8 cellular contexts compared by ENCODE assay signal in the genomic region with DNA sequence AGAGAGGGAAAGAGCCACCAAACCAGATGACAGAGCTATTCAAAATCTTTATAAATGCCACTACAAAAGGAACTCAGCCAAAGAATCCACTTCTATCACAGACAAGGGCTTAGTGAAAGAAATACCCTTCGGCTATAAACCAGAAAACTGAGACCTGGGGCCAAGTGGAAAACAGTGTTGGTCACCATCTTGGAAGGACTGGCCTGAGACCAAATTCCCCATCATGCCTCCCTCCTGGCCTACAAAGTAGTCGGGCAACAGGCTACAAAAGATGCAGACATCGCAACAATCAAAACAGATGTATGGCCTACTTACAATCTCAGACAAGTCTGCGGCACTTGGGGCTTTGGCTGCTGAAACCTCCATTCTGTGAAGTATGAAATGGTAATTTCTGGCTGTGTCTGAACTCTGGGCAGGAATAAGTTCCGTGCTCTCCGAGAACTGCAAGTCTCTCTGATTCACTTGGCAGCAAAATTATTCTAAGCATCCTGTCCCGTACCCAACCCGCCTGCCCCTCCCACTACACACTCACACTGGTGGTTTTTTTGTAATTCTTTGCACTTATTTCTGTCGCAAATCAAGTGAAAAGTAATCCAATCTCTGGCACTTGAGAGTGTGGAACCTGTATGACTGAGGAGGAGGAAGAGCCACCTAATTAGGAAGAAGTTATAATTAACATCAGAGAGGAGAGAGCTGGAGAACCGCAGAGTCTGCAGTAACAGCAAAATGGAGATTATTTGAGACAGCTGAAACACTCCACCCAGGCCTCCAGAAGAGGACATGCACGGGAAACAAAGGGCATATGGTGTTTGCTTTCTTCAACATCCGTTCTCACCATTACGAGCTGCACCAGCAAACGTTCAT.
DNase-seq lines count a peak whose midpoint lies in the region; ATAC-seq and TF ChIP-seq lines count a peak whose summit lies in the region.

No MANE protein-coding gene starts in this region.

- intact Hi-C loops in ascending aorta (cut with DNase I): no loop called here
- intact Hi-C loops in mucosa of descending colon (cut with DNase I, micrococcal nuclease): no loop called here

- peak overlapping the region in 1 of 2 donors; percentile 37 for H3K27ac ChIP-seq in ascending aorta

- H3K9me3 ChIP-seq in ascending aorta (no peaks in the 10 kb centered on the region), mucosa of descending colon (no peaks in the 10 kb centered on the region)

- peak; percentile 72 for ATAC-seq in mucosa of descending colon
- ATAC-seq in GM21737 (IDR thresholded peaks at IDR 0.05; ENCODE audit: unreplicated experiment): no peak
- ATAC-seq in GM19324 (IDR thresholded peaks at IDR 0.05; ENCODE audit: low FRiP score, unreplicated experiment): no peak

- peak; percentile 12 for DNase-seq in DMS53 treated with DMSO at 0.1 percent for 48 hours (lab: John Stamatoyannopoulos, UW; ENCODE audit: unreplicated experiment)
- peak; percentile 56 for DNase-seq in NCI-H748 (lab: John Stamatoyannopoulos, UW; ENCODE audit: unreplicated experiment)
- DNase-seq in ascending aorta (ENCODE audit: low spot score in 2 of 2): no peak
- no peak for DNase-seq in mucosa of descending colon
- no peak for DNase-seq in NOMO-1 treated with dmso at 0.1 percent for 144 hours (lab: John Stamatoyannopoulos, UW; ENCODE audit: unreplicated experiment)
- no peak for DNase-seq in NK-92 (lab: John Stamatoyannopoulos, UW; ENCODE audit: unreplicated experiment)

- H3K36me3 ChIP-seq in ascending aorta (no peaks in the 10 kb centered on the region), mucosa of descending colon (ENCODE audit: low read depth) (no peaks in the 10 kb centered on the region)

- TF ChIP-seq CTCF in ascending aorta (IDR thresholded peaks at IDR 0.05) (no peak), mucosa of descending colon (IDR thresholded peaks at IDR 0.05) (no peak)

- H3K4me1 ChIP-seq in ascending aorta (no peaks in the 10 kb centered on the region), mucosa of descending colon (ENCODE audit: low read depth) (no peaks in the 10 kb centered on the region)

- H3K27me3 ChIP-seq in ascending aorta: no peaks in the 10 kb centered on the region

- H3K4me3 ChIP-seq in ascending aorta (peak overlapping the region; percentile 0 to 23), mucosa of descending colon (no peak overlapping the region)

Comparison
In these comparisons a context has a peak if more than half of its experiments do, and no peak if none do; other contexts are left out.
1. DNase-seq: peak in DMS53 treated with DMSO at 0.1 percent for 48 hours (single experiment) and NCI-H748 (single experiment); none in ascending aorta (0 of 2), mucosa of descending colon (0 of 3), NOMO-1 treated with dmso at 0.1 percent for 144 hours (single experiment) and NK-92 (single experiment).